7 cellular contexts compared by ENCODE assay signal in the genomic region with DNA sequence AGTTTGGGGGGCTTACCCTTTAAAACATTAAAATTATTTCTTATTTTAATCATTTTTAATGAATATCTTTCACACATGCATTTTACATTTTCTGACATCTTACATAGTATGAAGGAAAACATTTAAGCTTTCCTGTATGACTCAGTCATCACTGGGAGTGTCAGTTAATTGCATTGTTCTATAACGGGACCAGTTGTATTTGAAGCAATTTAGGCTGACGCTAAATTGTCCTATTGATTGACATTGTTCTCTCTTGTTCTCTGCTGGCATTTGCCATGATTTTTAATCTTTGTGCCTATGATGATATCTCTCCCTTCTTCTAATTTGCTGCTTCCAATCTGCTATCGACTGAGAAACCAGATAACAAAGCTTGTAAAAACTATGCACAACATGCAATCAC.
"Had no signal": no experiment of that assay in that cellular context is flagged by ENCODE, and none has a peak within 500 bp of the region (broad histone marks: within the 10 kb centered on the region; RNA-seq: fewer than 3 reads in every experiment).

No MANE protein-coding gene starts in this region.

- H3K4me2 ChIP-seq: GM23338 had no signal

- DNase-seq: H9, HCEC 1CT had no signal

- H3K27ac ChIP-seq: HL-60 had no signal

- H3K4me3 ChIP-seq: GM23338 had no signal

- ATAC-seq: GM23338, HepG2 had no signal

- H2AFZ ChIP-seq: GM23338 had no signal

- FAIRE-seq: H1, H54, HepG2 had no signal
